18 cellular contexts compared by ENCODE assay signal in genomic region chr4:8353912-8354453, GRCh38.
DNase-seq lines count a peak whose midpoint lies in the region; ATAC-seq, FAIRE-seq and TF ChIP-seq lines count a peak whose summit lies in the region.
"Had no signal": no experiment of that assay in that cellular context is flagged by ENCODE, and none has a peak within 500 bp of the region (broad histone marks: within the 10 kb centered on the region; RNA-seq: fewer than 3 reads in every experiment).

No MANE protein-coding gene starts in this region.

- no peak overlapping the region for H2AFZ ChIP-seq in trophoblast cell (ENCODE audit: insufficient read depth, low read length, poor library complexity)

- no peak for ATAC-seq in heart right ventricle
- ATAC-seq: HCT116, Panc1 had no signal

- H3K4ac ChIP-seq in trophoblast cell (ENCODE audit: low read depth, low read length), result no peak overlapping the region

- no peak overlapping the region for H3K14ac ChIP-seq in trophoblast cell (ENCODE audit: low read length)

- in situ Hi-C loops in astrocyte of the cerebellum (cut with HindIII; ENCODE audit: low sequenced_read_pairs), result no loop called here

- H3K79me2 ChIP-seq in trophoblast cell (ENCODE audit: control insufficient read depth, insufficient read depth, low read length, poor library complexity), result no peaks in the 10 kb centered on the region

- H3K4me2 ChIP-seq in trophoblast cell (ENCODE audit: low read length), result no peak overlapping the region

- TF ChIP-seq POLR2A in H54 (IDR thresholded peaks at IDR 0.05; ENCODE audit: low read depth, low read length) (no peak), vagina (IDR thresholded peaks at IDR 0.05) (no peak)

- no peak overlapping the region for H3K9ac ChIP-seq in trophoblast cell (ENCODE audit: low read length)

- peaks cover 8 to 22% of the 10 kb centered on the region in 2 experiments for H3K4me1 ChIP-seq in trophoblast cell (ENCODE audit: control insufficient read depth in 1 of 2, insufficient read depth in 2 of 2, low read length in 2 of 2)
- peaks cover 19% of the 10 kb centered on the region for H3K4me1 ChIP-seq in vagina
- peaks cover 6 to 41% (median 19%) of the 10 kb centered on the region in 9 donors for H3K4me1 ChIP-seq in heart right ventricle

- no peak overlapping the region for H3K18ac ChIP-seq in trophoblast cell (ENCODE audit: low read length)

- no peak overlapping the region for H3K23ac ChIP-seq in trophoblast cell (ENCODE audit: low read length)

- no peaks in the 10 kb centered on the region for H3K79me1 ChIP-seq in trophoblast cell (ENCODE audit: low read length)

- H3K4me3 ChIP-seq in astrocyte of the cerebellum (ENCODE audit: low read depth, low read length) (no peak overlapping the region), trophoblast cell (ENCODE audit: low read depth, low read length) (no peak overlapping the region), vagina (no peak overlapping the region), heart right ventricle (no peak overlapping the region)
- H3K4me3 ChIP-seq: coronary artery had no signal

- no peak overlapping the region for H4K8ac ChIP-seq in trophoblast cell (ENCODE audit: low read depth, low read length)

- DNase-seq in A172 (ENCODE audit: low spot score), result peak; percentile 76
- DNase-seq in H54 (ENCODE audit: insufficient read length, low spot score), result peak; percentile 34
- peak; percentile 24 for DNase-seq in astrocyte of the cerebellum (ENCODE audit: low read depth)
- DNase-seq in islet precursor cell, result peak; percentile 43
- no peak for DNase-seq in trophoblast cell
- no peak for DNase-seq in vagina (ENCODE audit: extremely low spot score in 2 of 2)
- DNase-seq in activated gamma-delta T cell treated with Interleukin-2 at 50 U/mL for 16 hours, result no peak
- DNase-seq in heart right ventricle, result no peak
- DNase-seq: ACHN; activated CD4-positive, CD25-positive, alpha-beta regulatory T cell; KG1; NCI-H1694 treated with DMSO at 0.1 percent for 48 hours; NCI-H526; retina; stimulated activated CD4-positive, alpha-beta T cell treated with anti-CD3 and anti-CD28 coated beads, Interleukin-4, amount 100 ng/mL, for 1 hour had no signal

- WGBS in trophoblast cell (ENCODE audit: extremely low coverage, insufficient coverage, insufficient read length), result no CpG with 5 or more reads among the region's 12 CpGs
- WGBS in heart right ventricle, 2 donors, result 77 to 90% methylated on average over 12 of the region's 12 CpGs

- no peak overlapping the region for H2BK5ac ChIP-seq in trophoblast cell (ENCODE audit: low read depth, low read length, poor library complexity)

- H4K12ac ChIP-seq in trophoblast cell (ENCODE audit: low read depth, low read length), result no peak overlapping the region

- no peaks in the 10 kb centered on the region for H3K36me3 ChIP-seq in trophoblast cell (ENCODE audit: control insufficient read depth in 1 of 2, insufficient read depth in 2 of 2, low read length in 2 of 2)
- no peaks in the 10 kb centered on the region for H3K36me3 ChIP-seq in vagina
- H3K36me3 ChIP-seq in heart right ventricle, result no peaks in the 10 kb centered on the region

- no peak for TF ChIP-seq CTCF in astrocyte of the cerebellum (IDR thresholded peaks at IDR 0.05; ENCODE audit: low read depth, low read length, missing control alignments)
- TF ChIP-seq CTCF in vagina (IDR thresholded peaks at IDR 0.05), result no peak
- TF ChIP-seq CTCF in heart right ventricle (IDR thresholded peaks at IDR 0.05), result no peak

- no peak overlapping the region for H2BK12ac ChIP-seq in trophoblast cell (ENCODE audit: low read length)

- H3K27me3 ChIP-seq in trophoblast cell (ENCODE audit: insufficient read depth, low read length), result no peaks in the 10 kb centered on the region
- no peaks in the 10 kb centered on the region for H3K27me3 ChIP-seq in vagina
- H3K27me3 ChIP-seq in heart right ventricle, result no peaks in the 10 kb centered on the region

- H4K91ac ChIP-seq in trophoblast cell (ENCODE audit: low read depth, low read length), result no peak overlapping the region

- no peak overlapping the region for H2BK120ac ChIP-seq in trophoblast cell (ENCODE audit: insufficient read depth, low read length, poor library complexity)

- no peak overlapping the region for H2AK5ac ChIP-seq in trophoblast cell (ENCODE audit: low read length)

- H3K9me3 ChIP-seq in trophoblast cell (ENCODE audit: insufficient read depth, low read depth, low read length), result peaks cover 2% of the 10 kb centered on the region
- no peaks in the 10 kb centered on the region for H3K9me3 ChIP-seq in vagina
- H3K9me3 ChIP-seq in heart right ventricle, result no peaks in the 10 kb centered on the region

- no peak for FAIRE-seq in H54 (lab: Jason Lieb, UNC)

- no peak overlapping the region for H3K27ac ChIP-seq in trophoblast cell (ENCODE audit: low read depth, low read length)
- H3K27ac ChIP-seq in vagina, result no peak overlapping the region
- H3K27ac ChIP-seq in heart right ventricle, result no peak overlapping the region
- H3K27ac ChIP-seq: coronary artery had no signal

- intact Hi-C loops in vagina (cut with DNase I) (no loop called here), heart right ventricle (cut with DNase I) (no loop called here)

Comparison
In these comparisons a context has a peak if more than half of its experiments do, and no peak if none do; other contexts are left out.
1. DNase-seq: peak in A172 (single experiment), H54 (single experiment), astrocyte of the cerebellum (single experiment) and islet precursor cell (single experiment); none in trophoblast cell (0 of 2), vagina (0 of 2), activated gamma-delta T cell treated with Interleukin-2 at 50 U/mL for 16 hours (single experiment) and heart right ventricle (0 of 2).